ENCODE assay signal across 18 cellular contexts in genomic region chr3:168939651-168940238, GRCh38.
"Had no signal": no experiment of that assay in that cellular context is flagged by ENCODE, and none has a peak within 500 bp of the region (broad histone marks: within the 10 kb centered on the region; RNA-seq: fewer than 3 reads in every experiment).

No MANE protein-coding gene starts in this region.

- H3K27ac ChIP-seq: coronary artery, heart right ventricle, left ventricle myocardium inferior, lower lobe of right lung, ovary had no signal

- ATAC-seq: heart right ventricle, left cardiac atrium, lower lobe of right lung, right cardiac atrium had no signal

- H3K4me1 Mint-ChIP-seq: naive B cell, nephron had no signal

- H3K27ac Mint-ChIP-seq: naive B cell, nephron had no signal

- H3K27me3 Mint-ChIP-seq: naive B cell had no signal

- H3K4me3 Mint-ChIP-seq: naive B cell, nephron had no signal

- DNase-seq: effector CD4-positive, alpha-beta T cell; heart right ventricle; hypothalamus; kidney; left cardiac atrium; left ventricle myocardium inferior; lower lobe of right lung; mesendoderm; naive B cell; nucleus accumbens; ovary; right cardiac atrium; small intestine; stimulated activated CD4-positive, alpha-beta T cell treated with anti-CD3 and anti-CD28 coated beads, Interleukin-12 subunit alpha, Interleukin-12 subunit beta, amount 100 ng/mL, for 4 hours; stimulated activated naive CD4-positive, alpha-beta T cell treated with Interleukin-2 at 50 U/mL for 16 hours; trophoblast cell had no signal

- H3K9me3 ChIP-seq: lower lobe of right lung, ovary had no signal

- H3K36me3 ChIP-seq: heart right ventricle, left ventricle myocardium inferior, lower lobe of right lung, ovary had no signal

- H3K4me1 ChIP-seq: heart right ventricle, left ventricle myocardium inferior, lower lobe of right lung had no signal

- H3K27me3 ChIP-seq: heart right ventricle, ovary had no signal

- H3K36me3 Mint-ChIP-seq: naive B cell had no signal

- H3K4me3 ChIP-seq: coronary artery, heart right ventricle, left ventricle myocardium inferior, lower lobe of right lung, ovary had no signal
